Comparison of ENCODE assay signal across 8 cellular contexts in the genomic region with DNA sequence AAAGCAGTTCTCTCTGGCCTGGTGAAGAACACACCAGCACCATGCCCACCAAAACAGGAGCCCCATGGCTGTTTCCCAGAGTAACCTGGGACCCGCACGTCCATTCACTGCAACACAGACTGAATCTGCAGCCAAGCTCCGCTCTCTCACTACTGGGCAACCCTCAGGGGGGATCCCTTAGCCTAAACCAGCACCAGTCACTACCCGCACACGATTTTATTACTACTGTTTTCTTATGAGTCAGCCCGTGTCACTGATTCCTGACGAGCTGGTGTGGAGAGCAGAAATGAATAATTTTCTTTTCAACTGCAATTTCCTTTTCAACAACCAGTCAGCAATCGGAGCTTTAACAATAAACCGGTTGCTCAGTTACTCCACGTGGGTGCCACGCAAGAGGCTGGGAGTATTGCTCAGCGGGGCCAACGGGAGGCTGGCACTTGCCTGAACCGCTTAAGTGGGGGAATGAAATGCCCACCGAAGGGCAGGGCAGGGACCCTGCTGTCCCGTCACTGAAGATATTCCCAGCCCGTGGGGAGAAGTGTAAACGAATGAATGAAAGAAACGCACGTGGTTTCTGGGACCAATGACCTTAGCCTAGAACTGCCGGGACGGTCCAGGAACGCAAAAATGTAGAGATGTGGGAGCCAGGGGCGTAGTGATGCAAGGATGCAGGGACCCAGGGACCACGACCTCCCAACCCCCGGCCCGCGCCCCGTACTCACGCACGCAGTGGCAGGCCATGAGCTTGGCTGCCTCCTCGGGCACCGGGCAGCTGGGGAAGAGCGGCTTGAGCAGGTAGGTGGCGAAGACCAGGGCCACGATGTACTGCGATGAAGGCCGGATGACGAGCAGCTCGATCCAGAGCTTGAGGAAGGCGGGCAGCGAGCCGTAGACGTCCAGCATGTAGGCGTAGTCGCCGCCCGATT. TPM values are rescaled to one million over a fixed set of nuclear protein-coding genes. Genes with fewer than 3 reads are reported as not detected.
DNase-seq lines count a peak whose midpoint lies in the region; ATAC-seq and TF ChIP-seq lines count a peak whose summit lies in the region.
"Not testable (repeated sequence)": the region's sequence is repeated elsewhere in the genome, so short reads cannot be mapped to it uniquely, and the experiment has no call there.

No MANE protein-coding gene starts in this region.

- intact Hi-C loops in activated CD4-positive, alpha-beta T cell treated with anti-CD3 and anti-CD28 coated beads for 36 hours (cut with DNase I, micrococcal nuclease): loop anchor here (1.0 to 5.0 kb wide), 6 partner anchors 17 to 453 kb away; a partner anchor contains a TSS

- H3K36me3 Mint-ChIP-seq in activated CD4-positive, alpha-beta T cell treated with anti-CD3 and anti-CD28 coated beads for 36 hours (ENCODE audit: low read depth): peaks cover 29% of the 10 kb centered on the region
- not testable (repeated sequence) for H3K36me3 Mint-ChIP-seq in chondrocyte (ENCODE audit: low read depth)

- 3 to 12% methylated on average over 9 to 28 of the region's 48 CpGs for WGBS in upper lobe of left lung, 2 donors

- not testable (repeated sequence) for H3K4me1 ChIP-seq in iPS-15b (ENCODE audit: control insufficient read depth, insufficient read depth, low read length); osteoblast (ENCODE audit: insufficient read depth, low read length)
- H3K4me1 ChIP-seq in upper lobe of left lung: peaks cover 0 to 27% (median 7%) of the 10 kb centered on the region in 4 donors

- H3K4me3 Mint-ChIP-seq in activated CD4-positive, alpha-beta T cell treated with anti-CD3 and anti-CD28 coated beads for 36 hours: peak overlapping the region; percentile 91
- H3K4me3 Mint-ChIP-seq in chondrocyte (ENCODE audit: unreplicated experiment): peak overlapping the region; percentile 78

- H3K27me3 Mint-ChIP-seq in activated CD4-positive, alpha-beta T cell treated with anti-CD3 and anti-CD28 coated beads for 36 hours; chondrocyte (ENCODE audit: low read depth): not testable (repeated sequence)

- H3K79me2 ChIP-seq in osteoblast (ENCODE audit: insufficient read depth, low read length): peaks cover 13% of the 10 kb centered on the region

- not testable (repeated sequence) for TF ChIP-seq POLR2A in GM18505 (IDR thresholded peaks at IDR 0.05; ENCODE audit: borderline replicate concordance, extremely low read depth, insufficient read depth, insufficient read length); upper lobe of left lung (IDR thresholded peaks at IDR 0.05)

- TF ChIP-seq EP300 in upper lobe of left lung (IDR thresholded peaks at IDR 0.05): not testable (repeated sequence)

- H2AFZ ChIP-seq in osteoblast (ENCODE audit: low read length): peak overlapping the region; percentile 68

- ATAC-seq in GM18505 (IDR thresholded peaks at IDR 0.05; ENCODE audit: unreplicated experiment): peak; percentile 27
- peak; percentile 32 for ATAC-seq in HG02642 (IDR thresholded peaks at IDR 0.05; ENCODE audit: poor library complexity, unreplicated experiment)
- ATAC-seq in activated CD4-positive, alpha-beta T cell treated with anti-CD3 and anti-CD28 coated beads for 36 hours: peak; percentile 86
- peak; percentile 62 to 66 for ATAC-seq in upper lobe of left lung (ENCODE audit: low FRiP score in 2 of 2)

- POLR2A ChIA-PET in activated CD4-positive, alpha-beta T cell treated with anti-CD3 and anti-CD28 coated beads for 36 hours (lab: Charles Lee): interaction anchor here (0.6 kb wide), 2 partner anchors 77 to 153 kb away, joined by 4 to 6 read pairs; no protein-coding TSS in a partner anchor

- peak overlapping the region; percentile 83 for H3K4me2 ChIP-seq in osteoblast (ENCODE audit: insufficient read depth, low read length)

- peak overlapping the region; percentile 94 for H3K4me3 ChIP-seq in MG63
- peak overlapping the region; percentile 75 for H3K4me3 ChIP-seq in iPS-15b (ENCODE audit: low read depth, low read length)
- H3K4me3 ChIP-seq in osteoblast (ENCODE audit: insufficient read depth, low read length): peak overlapping the region; percentile 77
- H3K4me3 ChIP-seq in upper lobe of left lung: peak overlapping the region; percentile 29 to 75 (median 64)

- not testable (repeated sequence) for H4K20me1 ChIP-seq in osteoblast (ENCODE audit: insufficient read depth, low read length)

- H3K27ac ChIP-seq in osteoblast (ENCODE audit: low read depth, low read length) (peak overlapping the region; percentile 93), upper lobe of left lung (peak overlapping the region in 3 of 4 donors; percentile 45 to 71 (median 49))

- DNase-seq in MG63 (peak; percentile 29), upper lobe of left lung (peak in 1 of 2 donors; percentile 88)
- DNase-seq in activated CD4-positive, alpha-beta T cell treated with anti-CD3 and anti-CD28 coated beads for 36 hours: peak; percentile 59
- DNase-seq in chondrocyte (ENCODE audit: low spot score); osteoblast (ENCODE audit: insufficient read length, low spot score, missing footprints): not testable (repeated sequence)

- CTCF ChIA-PET in activated CD4-positive, alpha-beta T cell treated with anti-CD3 and anti-CD28 coated beads for 36 hours (lab: Charles Lee): interaction anchor here (0.6 kb wide), 1 partner anchor 156 kb away, joined by 3 read pairs; no protein-coding TSS in a partner anchor

- H3K9me3 Mint-ChIP-seq in activated CD4-positive, alpha-beta T cell treated with anti-CD3 and anti-CD28 coated beads for 36 hours (ENCODE audit: low read depth); chondrocyte (ENCODE audit: low read depth): not testable (repeated sequence)

- not testable (repeated sequence) for TF ChIP-seq CTCF in chondrocyte (IDR thresholded peaks at IDR 0.05); osteoblast (IDR thresholded peaks at IDR 0.05; ENCODE audit: extremely low read depth, low read depth, low read length); upper lobe of left lung (IDR thresholded peaks at IDR 0.05)

- H3K27ac Mint-ChIP-seq in activated CD4-positive, alpha-beta T cell treated with anti-CD3 and anti-CD28 coated beads for 36 hours: peak overlapping the region; percentile 93
- H3K27ac Mint-ChIP-seq in chondrocyte (ENCODE audit: unreplicated experiment): peak overlapping the region; percentile 96

- not testable (repeated sequence) for H3K27me3 ChIP-seq in MG63; iPS-15b (ENCODE audit: control insufficient read depth, insufficient read depth, low read length); osteoblast (ENCODE audit: insufficient read depth, low read length); upper lobe of left lung

- H3K4me1 Mint-ChIP-seq in activated CD4-positive, alpha-beta T cell treated with anti-CD3 and anti-CD28 coated beads for 36 hours: peaks cover 17% of the 10 kb centered on the region
- peaks cover 17% of the 10 kb centered on the region for H3K4me1 Mint-ChIP-seq in chondrocyte (ENCODE audit: low read depth)

- H3K9me3 ChIP-seq in MG63; iPS-15b (ENCODE audit: control insufficient read depth, insufficient read depth, low read length); osteoblast (ENCODE audit: low read depth, low read length); upper lobe of left lung: not testable (repeated sequence)

- H3K9ac ChIP-seq in iPS-15b (ENCODE audit: low read depth, low read length): not testable (repeated sequence)

- H3K36me3 ChIP-seq in MG63; iPS-15b (ENCODE audit: control insufficient read depth, insufficient read depth, low read length); osteoblast (ENCODE audit: insufficient read depth, low read length); upper lobe of left lung: not testable (repeated sequence)

RNA-seq across cellular contexts. Expression of a gene that starts 50.4 kb away (rescaled TPM):
- not detected in 2 replicates for total RNA-seq in MG63 (2014; rRNA removed; shearing (Covaris generic); ENCODE audit: low replicate concordance)
- total RNA-seq in activated CD4-positive, alpha-beta T cell treated with anti-CD3 and anti-CD28 coated beads for 36 hours: 100 to 1,000 TPM; 103 to 127 TPM
- total RNA-seq in chondrocyte (not detected in 3 replicates), osteoblast (under 0.01 TPM in 1 of 2 replicates, not detected in the other), upper lobe of left lung (100 to 1,000 TPM in 1 of 6 donors, 10 to 100 TPM in 5; 16.8 to 112 (median 39.7) TPM)

Comparison
In these comparisons a context has a peak if more than half of its experiments do, and no peak if none do; other contexts are left out.
1. ATAC-seq: peak in every context shown above with its lines; median percentile 86 in activated CD4-positive, alpha-beta T cell treated with anti-CD3 and anti-CD28 coated beads for 36 hours; 64 in upper lobe of left lung; 32 in HG02642; 27 in GM18505.
2. RNA of a gene that starts 50.4 kb away (total RNA-seq): 103 to 127 TPM in activated CD4-positive, alpha-beta T cell treated with anti-CD3 and anti-CD28 coated beads for 36 hours and 16.8 to 112 TPM in upper lobe of left lung; not detected in MG63, not detected in chondrocyte and under 0.01 TPM in osteoblast; every median in the first group is over 10 times any median in the second.
3. Peak in every context shown above with its lines, with median percentiles within 50 percentile points of each other: H3K4me3 ChIP-seq.